8 cellular contexts compared by ENCODE assay signal in genomic region chr2:231708050-231708772, GRCh38. TPM values are rescaled to one million over a fixed set of nuclear protein-coding genes. Genes with fewer than 3 reads are reported as not detected.
DNase-seq lines count a peak whose midpoint lies in the region; ATAC-seq and TF ChIP-seq lines count a peak whose summit lies in the region.

Gene PTMA, plus strand, starts transcription at chr2:231708525. Its CDS starts 182 bp downstream, at chr2:231708707.

- DNase-seq in NCI-H1092 treated with DMSO at 0.1 percent for 48 hours (lab: John Stamatoyannopoulos, UW) (peak; percentile 96), SKM-1 (lab: John Stamatoyannopoulos, UW; ENCODE audit: unreplicated experiment) (peak; percentile 95), glomerular endothelial cell (ENCODE audit: extremely low read depth, low read depth, low spot score) (peak; percentile 87), omental fat pad (ENCODE audit: low spot score) (peak; percentile 92), testis (peak; percentile 100)
- peak; percentile 99 to 100 for DNase-seq in activated naive CD4-positive, alpha-beta T cell treated with anti-CD3 and anti-CD28 coated beads, Interleukin-2, amount 50 U/mL, for 72 hours (ENCODE audit: low spot score in 2 of 2)

- peaks cover 23% of the 10 kb centered on the region for H3K4me1 ChIP-seq in testis

- H3K36me3 Mint-ChIP-seq in activated naive CD4-positive, alpha-beta T cell treated with anti-CD3 and anti-CD28 coated beads, Interleukin-2, amount 50 U/mL, for 72 hours = peaks cover 37 to 43% of the 10 kb centered on the region in 2 donors

- ATAC-seq in HG02610 (IDR thresholded peaks at IDR 0.05; ENCODE audit: unreplicated experiment) (peak; percentile 63), omental fat pad (ENCODE audit: low FRiP score) (peak; percentile 86)
- ATAC-seq in activated naive CD4-positive, alpha-beta T cell treated with anti-CD3 and anti-CD28 coated beads, Interleukin-2, amount 50 U/mL, for 72 hours = peak; percentile 74 to 78

- WGBS in testis, 2 donors = 1% methylated on average over 35 of the region's 83 CpGs; no CpG with 5 or more reads in 1 of the 2 donors

- no peaks in the 10 kb centered on the region for H3K27me3 ChIP-seq in testis

- TF ChIP-seq CTCF in omental fat pad (IDR thresholded peaks at IDR 0.05) = no peak
- TF ChIP-seq CTCF in testis (IDR thresholded peaks at IDR 0.05) = peak in 1 of 3 experiments; percentile 13

- peak within 1 kb of the TSS; percentile 87 for H3K4me3 ChIP-seq in GM08714 (ENCODE audit: low read length)
- H3K4me3 ChIP-seq in testis = peak within 1 kb of the TSS; percentile 94 to 99

- H3K9me3 ChIP-seq in testis = no peaks in the 10 kb centered on the region

- peak; percentile 80 for TF ChIP-seq POLR2A in testis (IDR thresholded peaks at IDR 0.05)

- peak within 1 kb of the TSS; percentile 98 to 100 for H3K27ac ChIP-seq in testis

- intact Hi-C loops in testis (cut with DNase I; ENCODE audit: low total_unique reads) = no loop called here

- no peaks in the 10 kb centered on the region for H3K36me3 ChIP-seq in testis (ENCODE audit: low read depth, missing control alignments)

- H3K9me3 Mint-ChIP-seq in activated naive CD4-positive, alpha-beta T cell treated with anti-CD3 and anti-CD28 coated beads, Interleukin-2, amount 50 U/mL, for 72 hours = no peaks in the 10 kb centered on the region

- H3K27ac Mint-ChIP-seq in activated naive CD4-positive, alpha-beta T cell treated with anti-CD3 and anti-CD28 coated beads, Interleukin-2, amount 50 U/mL, for 72 hours = peak within 1 kb of the TSS; percentile 97 to 100

RNA-seq across cellular contexts. Expression of gene PTMA, which starts in this region (rescaled TPM):
- 1,000 to 10,000 TPM; 1,703 to 2,175 TPM for total RNA-seq in activated naive CD4-positive, alpha-beta T cell treated with anti-CD3 and anti-CD28 coated beads, Interleukin-2, amount 50 U/mL, for 72 hours
- total RNA-seq in glomerular endothelial cell (815 and 859 TPM in 2 replicates), omental fat pad (1,000 to 10,000 TPM in 1 of 4 donors, 100 to 1,000 TPM in 3; 757 to 1,307 (median 926) TPM), testis (100 to 1,000 TPM; 278 to 311 TPM)
- 583 TPM for polyA plus RNA-seq in testis (ENCODE audit: insufficient read depth, low read depth, low replicate concordance)

Comparison
In these comparisons a context has a peak if more than half of its experiments do, and no peak if none do; other contexts are left out.
1. Peak in every context shown above with its lines: DNase-seq, ATAC-seq, H3K4me3 ChIP-seq and H3K27ac ChIP-seq.